In the genomic region with DNA sequence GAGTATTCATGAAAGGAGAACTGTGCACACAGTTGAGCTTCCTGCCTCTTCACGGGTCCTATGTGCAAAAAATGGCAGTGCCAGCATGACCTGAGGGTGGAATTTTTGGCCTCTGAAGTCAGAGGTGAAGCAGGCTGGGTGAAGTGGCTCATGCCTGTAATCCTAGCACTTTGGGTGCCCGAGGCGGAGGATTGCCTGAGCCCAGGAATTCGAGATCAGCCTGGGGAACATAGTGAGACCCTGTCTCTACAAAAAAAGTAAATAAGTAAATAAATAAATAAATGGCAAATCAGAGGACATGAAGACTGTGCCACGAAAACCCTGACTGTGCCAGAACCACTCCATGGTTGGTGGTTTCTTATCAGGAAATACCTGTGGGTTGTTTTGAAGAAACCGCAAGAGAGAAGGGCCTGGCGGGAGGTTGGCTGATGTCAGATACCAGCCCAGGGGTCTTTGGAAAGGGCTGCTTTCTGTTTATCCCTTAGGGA, we compare ENCODE assay signal across 20 cellular contexts. TPM values are rescaled to one million over a fixed set of nuclear protein-coding genes. Genes with fewer than 3 reads are reported as not detected.
DNase-seq lines count a peak whose midpoint lies in the region; ATAC-seq and TF ChIP-seq lines count a peak whose summit lies in the region.
"Had no signal": no experiment of that assay in that cellular context is flagged by ENCODE, and none has a peak within 500 bp of the region (broad histone marks: within the 10 kb centered on the region; RNA-seq: fewer than 3 reads in every experiment).

No MANE protein-coding gene starts in this region.

- H3K4me1 ChIP-seq in CD4-positive, CD25-positive, alpha-beta regulatory T cell (ENCODE audit: control insufficient read depth, insufficient read depth, low read length, poor library complexity, severe bottlenecking) = peaks cover 33% of the 10 kb centered on the region
- H3K4me1 ChIP-seq in lung (ENCODE audit: control insufficient read depth in 2 of 2, insufficient read depth in 2 of 2, low read length in 2 of 2) (peaks cover 0 to 16% of the 10 kb centered on the region in 2 donors), gastroesophageal sphincter (peaks cover 0 to 22% (median 7%) of the 10 kb centered on the region in 3 donors)

- H3K9me3 ChIP-seq in CD4-positive, CD25-positive, alpha-beta regulatory T cell (ENCODE audit: control insufficient read depth in 2 of 2, low read length in 2 of 2) = no peaks in the 10 kb centered on the region
- H3K9me3 ChIP-seq in T-helper 17 cell (ENCODE audit: control insufficient read depth, low read length, poor library complexity, severe bottlenecking) = no peaks in the 10 kb centered on the region
- peaks cover 0 to 2% of the 10 kb centered on the region in 2 donors for H3K9me3 ChIP-seq in lung (ENCODE audit: control insufficient read depth in 2 of 2, insufficient read depth in 1 of 2, low read length in 1 of 2)
- no peaks in the 10 kb centered on the region for H3K9me3 ChIP-seq in gastroesophageal sphincter
- H3K9me3 ChIP-seq: esophagus muscularis mucosa, left ventricle myocardium inferior had no signal

- no peak for TF ChIP-seq EP300 in gastroesophageal sphincter (IDR thresholded peaks at IDR 0.05)

- TF ChIP-seq CTCF in lung (IDR thresholded peaks at IDR 0.05; ENCODE audit: control extremely low read depth, extremely low read depth) = no peak
- no peak for TF ChIP-seq CTCF in gastroesophageal sphincter (IDR thresholded peaks at IDR 0.05)

- H3K27ac ChIP-seq in CD4-positive, CD25-positive, alpha-beta regulatory T cell (ENCODE audit: insufficient read depth, low read length, poor library complexity, severe bottlenecking) = no peak overlapping the region
- H3K27ac ChIP-seq in lung (ENCODE audit: low read depth in 1 of 2, low read length in 1 of 2) (peak overlapping the region in 1 of 2 donors; percentile 80), gastroesophageal sphincter (no peak overlapping the region)
- H3K27ac ChIP-seq: esophagus muscularis mucosa, left ventricle myocardium inferior had no signal

- no peak for ATAC-seq in CD4-positive, CD25-positive, alpha-beta regulatory T cell (ENCODE audit: low read depth in 2 of 2)
- ATAC-seq in T-helper 17 cell (no peak), lung (ENCODE audit: insufficient read depth, low FRiP score) (no peak), gastroesophageal sphincter (no peak)

- peaks cover 20% of the 10 kb centered on the region for H3K36me3 Mint-ChIP-seq in CD4-positive, CD25-positive, alpha-beta regulatory T cell
- peaks cover 8% of the 10 kb centered on the region for H3K36me3 Mint-ChIP-seq in T-helper 17 cell (ENCODE audit: low read depth)

- 45 to 50% methylated on average over 7 of the region's 7 CpGs for WGBS in lung, 2 donors
- 77 to 100% methylated on average over 1 to 7 of the region's 7 CpGs for WGBS in gastroesophageal sphincter (ENCODE audit: low coverage in 1 of 2), 2 donors

- TF ChIP-seq POLR2A in gastroesophageal sphincter (IDR thresholded peaks at IDR 0.05) = no peak

- peak in 1 of 3 donors; percentile 42 for DNase-seq in CD4-positive, CD25-positive, alpha-beta regulatory T cell
- peak; percentile 26 for DNase-seq in HT1080 (ENCODE audit: low read depth)
- no peak for DNase-seq in T-helper 17 cell
- peak; percentile 73 for DNase-seq in lung (ENCODE audit: low spot score)
- no peak for DNase-seq in NCI-H1092 (lab: John Stamatoyannopoulos, UW)
- no peak for DNase-seq in iPS-NIHi7 (ENCODE audit: extremely low spot score)
- DNase-seq in SKM-1 treated with dmso at 0.1 percent for 144 hours (lab: John Stamatoyannopoulos, UW; ENCODE audit: unreplicated experiment) = no peak
- DNase-seq: activated CD4-positive, alpha-beta T cell treated with anti-CD3 and anti-CD28 coated beads, Interleukin-2, amount 50 U/mL, for 1 hour; activated effector memory CD4-positive, alpha-beta T cell treated with anti-CD3 and anti-CD28 coated beads, Interleukin-2, amount 50 U/mL, for 16 hours; amygdala; effector memory CD4-positive, alpha-beta T cell; left ventricle myocardium inferior; NCI-H1930; NCI-H446 treated with DMSO at 0.1 percent for 48 hours; NK-92 treated with Interleukin-12 subunit alpha and Interleukin-12 subunit beta, amount 100 ng/mL, for 24 hours; nucleus accumbens; retina had no signal

- H3K4me1 Mint-ChIP-seq in CD4-positive, CD25-positive, alpha-beta regulatory T cell = peaks cover 4 to 56% (median 26%) of the 10 kb centered on the region in 4 donors
- peaks cover 25% of the 10 kb centered on the region for H3K4me1 Mint-ChIP-seq in T-helper 17 cell

- H3K4me3 ChIP-seq in CD4-positive, CD25-positive, alpha-beta regulatory T cell (ENCODE audit: low read depth, low read length) = peak overlapping the region; percentile 24
- no peak overlapping the region for H3K4me3 ChIP-seq in lung
- H3K4me3 ChIP-seq in gastroesophageal sphincter = no peak overlapping the region
- H3K4me3 ChIP-seq: esophagus muscularis mucosa, left ventricle myocardium inferior had no signal

- peaks cover 9% of the 10 kb centered on the region for H3K36me3 ChIP-seq in CD4-positive, CD25-positive, alpha-beta regulatory T cell (ENCODE audit: control insufficient read depth, insufficient read depth, low read length)
- peaks cover 4 to 23% of the 10 kb centered on the region in 2 donors for H3K36me3 ChIP-seq in lung (ENCODE audit: control insufficient read depth in 2 of 2, insufficient read depth in 2 of 2, low read length in 2 of 2)
- peaks cover 0 to 64% of the 10 kb centered on the region in 2 donors for H3K36me3 ChIP-seq in gastroesophageal sphincter

- H3K9me3 Mint-ChIP-seq in CD4-positive, CD25-positive, alpha-beta regulatory T cell = no peaks in the 10 kb centered on the region

- H3K27me3 ChIP-seq in CD4-positive, CD25-positive, alpha-beta regulatory T cell (ENCODE audit: control insufficient read depth, insufficient read depth, low read length) = no peaks in the 10 kb centered on the region
- no peaks in the 10 kb centered on the region for H3K27me3 ChIP-seq in lung (ENCODE audit: control insufficient read depth, insufficient read depth)
- H3K27me3 ChIP-seq in gastroesophageal sphincter = no peaks in the 10 kb centered on the region
- H3K27me3 ChIP-seq: esophagus muscularis mucosa had no signal

- H3K27ac Mint-ChIP-seq in CD4-positive, CD25-positive, alpha-beta regulatory T cell = no peak overlapping the region
- peak overlapping the region; percentile 29 for H3K27ac Mint-ChIP-seq in T-helper 17 cell

- H3K4me3 Mint-ChIP-seq in CD4-positive, CD25-positive, alpha-beta regulatory T cell = peak overlapping the region in 2 of 4 donors; percentile 82 to 98
- peak overlapping the region; percentile 97 for H3K4me3 Mint-ChIP-seq in T-helper 17 cell

- H3K27me3 Mint-ChIP-seq in CD4-positive, CD25-positive, alpha-beta regulatory T cell = peaks cover 4% of the 10 kb centered on the region
- no peaks in the 10 kb centered on the region for H3K27me3 Mint-ChIP-seq in T-helper 17 cell

RNA-seq across cellular contexts. Expression of a gene that starts 3.4 kb away (rescaled TPM):
- total RNA-seq in CD4-positive, CD25-positive, alpha-beta regulatory T cell = 41.4 TPM
- polyA plus RNA-seq in CD4-positive, CD25-positive, alpha-beta regulatory T cell = 10 to 100 TPM; 25.2 to 29.4 (median 28.2) TPM
- total RNA-seq in HT1080 (2014; rRNA removed; shearing (Covaris generic)) = 41.2 and 49.3 TPM in 2 replicates
- polyA plus RNA-seq in HT1080 (2015; cell fraction: cytosol; rRNA removed) = 16.9 and 20.8 TPM in 2 replicates
- polyA plus RNA-seq in HT1080 (2015; cell fraction: nucleus; rRNA removed) = 35.4 and 44.6 TPM in 2 replicates
- total RNA-seq in T-helper 17 cell (10 to 100 TPM; 38.1 to 40.1 TPM), lung (10 to 100 TPM; 22.9 to 55.3 TPM), gastroesophageal sphincter (10 to 100 TPM; 11.7 to 24.4 (median 18.6) TPM)
- 10 to 100 TPM; 29.5 to 68.6 TPM for polyA plus RNA-seq in lung

RNA-seq across cellular contexts. Expression of a gene that starts 19.8 kb away (rescaled TPM):
- total RNA-seq in CD4-positive, CD25-positive, alpha-beta regulatory T cell = not detected
- polyA plus RNA-seq in CD4-positive, CD25-positive, alpha-beta regulatory T cell = under 1 TPM in 2 of 4 donors, not detected in 2; 0.09 to 0.17 TPM
- total RNA-seq in HT1080 (2014; rRNA removed; shearing (Covaris generic)) = not detected in 2 replicates
- polyA plus RNA-seq in HT1080 (2015; cell fraction: cytosol; rRNA removed) = 0.13 and 0.32 TPM in 2 replicates
- polyA plus RNA-seq in HT1080 (2015; cell fraction: nucleus; rRNA removed) = 0.14 and 0.16 TPM in 2 replicates
- total RNA-seq in T-helper 17 cell (not detected), lung (1 to 10 TPM; 2.3 to 7.6 TPM), gastroesophageal sphincter (under 1 TPM in 1 of 4 donors, not detected in 3; 0.22 TPM)
- polyA plus RNA-seq in lung = 1 to 10 TPM in 1 of 2 donors, under 1 TPM in 1; 0.71 to 2.0 TPM
- total RNA-seq: left ventricle myocardium inferior, subcutaneous adipose tissue had no signal

RNA-seq across cellular contexts. Expression of a gene that starts 33.8 kb away (rescaled TPM):
- not detected for total RNA-seq in CD4-positive, CD25-positive, alpha-beta regulatory T cell
- polyA plus RNA-seq in CD4-positive, CD25-positive, alpha-beta regulatory T cell = not detected
- total RNA-seq in HT1080 (2014; rRNA removed; shearing (Covaris generic)) = not detected in 2 replicates
- not detected in 2 replicates for polyA plus RNA-seq in HT1080 (2015; cell fraction: cytosol; rRNA removed)
- polyA plus RNA-seq in HT1080 (2015; cell fraction: nucleus; rRNA removed) = 0.10 TPM in 1 of 2 replicates, not detected in the other
- total RNA-seq in T-helper 17 cell (not detected), lung (not detected), gastroesophageal sphincter (not detected)
- not detected for polyA plus RNA-seq in lung
- total RNA-seq: esophagus muscularis mucosa, subcutaneous adipose tissue had no signal

RNA-seq across cellular contexts. Expression of a gene that starts 41.9 kb away (rescaled TPM):
- 31.4 TPM for total RNA-seq in CD4-positive, CD25-positive, alpha-beta regulatory T cell
- 10 to 100 TPM; 43.8 to 66.4 (median 65.0) TPM for polyA plus RNA-seq in CD4-positive, CD25-positive, alpha-beta regulatory T cell
- 97.0 and 172 TPM in 2 replicates for total RNA-seq in HT1080 (2014; rRNA removed; shearing (Covaris generic))
- 84.7 and 86.7 TPM in 2 replicates for polyA plus RNA-seq in HT1080 (2015; cell fraction: cytosol; rRNA removed)
- polyA plus RNA-seq in HT1080 (2015; cell fraction: nucleus; rRNA removed) = 55.7 and 74.0 TPM in 2 replicates
- total RNA-seq in T-helper 17 cell = 10 to 100 TPM; 20.9 to 21.1 TPM
- 10 to 100 TPM; 21.5 to 86.9 TPM for total RNA-seq in lung
- 100 to 1,000 TPM; 116 to 121 TPM for polyA plus RNA-seq in lung
- total RNA-seq in gastroesophageal sphincter = 100 to 1,000 TPM in 1 of 4 donors, 10 to 100 TPM in 3; 65.3 to 110 (median 78.8) TPM

RNA-seq across cellular contexts. Expression of a gene that starts 42.3 kb away (rescaled TPM):
- 16.6 TPM for total RNA-seq in CD4-positive, CD25-positive, alpha-beta regulatory T cell
- 1 to 10 TPM; 3.9 to 7.7 (median 6.0) TPM for polyA plus RNA-seq in CD4-positive, CD25-positive, alpha-beta regulatory T cell
- total RNA-seq in HT1080 (2014; rRNA removed; shearing (Covaris generic)) = 16.1 and 17.2 TPM in 2 replicates
- polyA plus RNA-seq in HT1080 (2015; cell fraction: cytosol; rRNA removed) = 6.5 and 7.1 TPM in 2 replicates
- polyA plus RNA-seq in HT1080 (2015; cell fraction: nucleus; rRNA removed) = 37.2 and 37.3 TPM in 2 replicates
- total RNA-seq in T-helper 17 cell (10 to 100 TPM; 12.9 to 13.5 TPM), lung (10 to 100 TPM; 13.3 to 26.6 TPM), gastroesophageal sphincter (10 to 100 TPM in 2 of 4 donors, 1 to 10 TPM in 2; 4.4 to 16.3 (median 12.4) TPM)
- polyA plus RNA-seq in lung = 10 to 100 TPM; 12.1 to 19.7 TPM

Comparison
In these comparisons a context has a peak if more than half of its experiments do, and no peak if none do; other contexts are left out.
1. DNase-seq: peak in HT1080 (single experiment) and lung (single experiment); none in T-helper 17 cell (0 of 3), NCI-H1092 (single experiment), iPS-NIHi7 (single experiment) and SKM-1 treated with dmso at 0.1 percent for 144 hours (single experiment).